ENCODE assay signal across 8 cellular contexts in genomic region chr1:74197657-74198552, GRCh38. TPM values are rescaled to one million over a fixed set of nuclear protein-coding genes. Genes with fewer than 3 reads are reported as not detected.
A peak's percentile ranks its signal among the peaks of the same experiment; 100 is the strongest.
DNase-seq lines count a peak whose midpoint lies in the region; ATAC-seq and TF ChIP-seq lines count a peak whose summit lies in the region.

FPGT (plus strand) TSS chr1:74198242; CDS start chr1:74198279, 37 bp downstream.
LRRIQ3 (minus strand) TSS chr1:74198176; CDS start chr1:74183684, 14,492 bp downstream.

- POLR2A ChIA-PET in naive thymus-derived CD4-positive, alpha-beta T cell (lab: Charles Lee): no interaction called here

- peak within 1 kb of the TSS; percentile 87 for H3K27ac Mint-ChIP-seq in activated T-helper 2 cell treated with anti-CD3 and anti-CD28 coated beads, Interferon-gamma antibody, Interleukin-2, Interleukin-4, amounts not matched to agents 10 μg/mL and 5 μg/mL and 100 μg/mL, durations not matched to agents 14 hours and 24 hours and 36 hours
- peak within 1 kb of the TSS; percentile 91 to 98 (median 96) for H3K27ac Mint-ChIP-seq in naive thymus-derived CD4-positive, alpha-beta T cell
- peak within 1 kb of the TSS; percentile 77 for H3K27ac Mint-ChIP-seq in stimulated activated memory B cell treated with anti-CD40 and anti-IgM and Interleukin-4, amounts not matched to agents 10 μg/mL and 1 μg/mL and 100 μg/mL, for 72 hours

- intact Hi-C loops in activated T-helper 2 cell treated with anti-CD3 and anti-CD28 coated beads, Interferon-gamma antibody, Interleukin-2, Interleukin-4, amounts not matched to agents 10 μg/mL and 5 μg/mL and 100 μg/mL, durations not matched to agents 14 hours and 24 hours and 36 hours (cut with micrococcal nuclease): loop anchor here (5.0 kb wide), 1 partner anchor 534 kb away; the partner anchor contains the start of genes CRYZ and TYW3
- intact Hi-C loops in naive thymus-derived CD4-positive, alpha-beta T cell (cut with micrococcal nuclease): loop anchor here (1.0 to 2.0 kb wide), 5 partner anchors 535 to 1915 kb away; partner anchors contain the start of genes ACADM (in 2 of the 2), CRYZ (in 2 of the 2), TYW3 (in 2 of the 2) and NEGR1 (in 1 of the 2)

- CTCF ChIA-PET in naive thymus-derived CD4-positive, alpha-beta T cell (lab: Charles Lee): interaction anchor here (1.2 kb wide), 1 partner anchor 536 kb away, joined by 4 read pairs; no protein-coding TSS in a partner anchor

- peaks cover 0 to 3% (median 0%) of the 10 kb centered on the region in 3 experiments for H3K36me3 ChIP-seq in naive thymus-derived CD4-positive, alpha-beta T cell (ENCODE audit: control insufficient read depth in 2 of 3, insufficient read depth in 3 of 3, low read length in 3 of 3)

- H3K27me3 ChIP-seq in naive thymus-derived CD4-positive, alpha-beta T cell (ENCODE audit: control insufficient read depth in 2 of 2, insufficient read depth in 2 of 2, low read length in 2 of 2): no peaks in the 10 kb centered on the region

- no peaks in the 10 kb centered on the region for H3K9me3 ChIP-seq in naive thymus-derived CD4-positive, alpha-beta T cell (ENCODE audit: control insufficient read depth in 2 of 3, low read length in 3 of 3)

- H3K9me3 Mint-ChIP-seq in activated T-helper 2 cell treated with anti-CD3 and anti-CD28 coated beads, Interferon-gamma antibody, Interleukin-2, Interleukin-4, amounts not matched to agents 10 μg/mL and 5 μg/mL and 100 μg/mL, durations not matched to agents 14 hours and 24 hours and 36 hours: no peaks in the 10 kb centered on the region
- no peaks in the 10 kb centered on the region for H3K9me3 Mint-ChIP-seq in naive thymus-derived CD4-positive, alpha-beta T cell
- no peaks in the 10 kb centered on the region for H3K9me3 Mint-ChIP-seq in stimulated activated memory B cell treated with anti-CD40 and anti-IgM and Interleukin-4, amounts not matched to agents 10 μg/mL and 1 μg/mL and 100 μg/mL, for 72 hours

- H3K4me3 ChIP-seq in LNCaP clone FGC (ENCODE audit: low read depth, low read length) (peak within 1 kb of the TSS; percentile 75), fibroblast of mammary gland (ENCODE audit: control insufficient read depth, low read depth, low read length) (peak within 1 kb of the TSS; percentile 87)
- peak within 1 kb of the TSS; percentile 85 for H3K4me3 ChIP-seq in naive thymus-derived CD4-positive, alpha-beta T cell (ENCODE audit: low read length)

- peaks cover 5% of the 10 kb centered on the region in 2 donors for H3K4me1 ChIP-seq in naive thymus-derived CD4-positive, alpha-beta T cell (ENCODE audit: control insufficient read depth in 2 of 2, insufficient read depth in 2 of 2, low read length in 2 of 2)

- peak; percentile 94 for DNase-seq in EL
- DNase-seq in H4 (ENCODE audit: low spot score): peak; percentile 95
- peak; percentile 68 for DNase-seq in LNCaP clone FGC (ENCODE audit: low read depth)
- DNase-seq in RPMI8226: peak; percentile 93
- peak; percentile 93 for DNase-seq in activated T-helper 2 cell treated with anti-CD3 and anti-CD28 coated beads, Interferon-gamma antibody, Interleukin-2, Interleukin-4, amounts not matched to agents 10 μg/mL and 5 μg/mL and 100 μg/mL, durations not matched to agents 14 hours and 24 hours and 36 hours (ENCODE audit: low spot score)
- DNase-seq in fibroblast of mammary gland (ENCODE audit: low read depth): peak; percentile 93
- DNase-seq in naive thymus-derived CD4-positive, alpha-beta T cell: peak; percentile 90 to 97 (median 96)

- peaks cover 6% of the 10 kb centered on the region for H3K27me3 Mint-ChIP-seq in activated T-helper 2 cell treated with anti-CD3 and anti-CD28 coated beads, Interferon-gamma antibody, Interleukin-2, Interleukin-4, amounts not matched to agents 10 μg/mL and 5 μg/mL and 100 μg/mL, durations not matched to agents 14 hours and 24 hours and 36 hours (ENCODE audit: low read depth)
- peaks cover 0 to 7% (median 0%) of the 10 kb centered on the region in 5 donors for H3K27me3 Mint-ChIP-seq in naive thymus-derived CD4-positive, alpha-beta T cell
- H3K27me3 Mint-ChIP-seq in stimulated activated memory B cell treated with anti-CD40 and anti-IgM and Interleukin-4, amounts not matched to agents 10 μg/mL and 1 μg/mL and 100 μg/mL, for 72 hours: no peaks in the 10 kb centered on the region

- H3K36me3 Mint-ChIP-seq in activated T-helper 2 cell treated with anti-CD3 and anti-CD28 coated beads, Interferon-gamma antibody, Interleukin-2, Interleukin-4, amounts not matched to agents 10 μg/mL and 5 μg/mL and 100 μg/mL, durations not matched to agents 14 hours and 24 hours and 36 hours (ENCODE audit: low read depth): peaks cover 4% of the 10 kb centered on the region
- H3K36me3 Mint-ChIP-seq in naive thymus-derived CD4-positive, alpha-beta T cell: peaks cover 0 to 20% (median 5%) of the 10 kb centered on the region in 5 donors
- no peaks in the 10 kb centered on the region for H3K36me3 Mint-ChIP-seq in stimulated activated memory B cell treated with anti-CD40 and anti-IgM and Interleukin-4, amounts not matched to agents 10 μg/mL and 1 μg/mL and 100 μg/mL, for 72 hours

- ATAC-seq in naive thymus-derived CD4-positive, alpha-beta T cell: peak; percentile 99
- ATAC-seq in stimulated activated memory B cell treated with anti-CD40 and anti-IgM and Interleukin-4, amounts not matched to agents 10 μg/mL and 1 μg/mL and 100 μg/mL, for 72 hours: peak; percentile 97

- peak within 1 kb of the TSS; percentile 84 for H3K27ac ChIP-seq in naive thymus-derived CD4-positive, alpha-beta T cell (ENCODE audit: low read depth, low read length)

- TF ChIP-seq CTCF in LNCaP clone FGC (IDR thresholded peaks at IDR 0.05; ENCODE audit: control insufficient read depth, extremely low read depth, insufficient read depth): no peak
- no peak for TF ChIP-seq CTCF in fibroblast of mammary gland (conservative IDR thresholded peaks at IDR 0.05; ENCODE audit: control insufficient read depth, insufficient read depth, low read depth, low read length)

- peaks cover 13% of the 10 kb centered on the region for H3K4me1 Mint-ChIP-seq in activated T-helper 2 cell treated with anti-CD3 and anti-CD28 coated beads, Interferon-gamma antibody, Interleukin-2, Interleukin-4, amounts not matched to agents 10 μg/mL and 5 μg/mL and 100 μg/mL, durations not matched to agents 14 hours and 24 hours and 36 hours (ENCODE audit: low read depth)
- H3K4me1 Mint-ChIP-seq in naive thymus-derived CD4-positive, alpha-beta T cell: peaks cover 16 to 39% (median 19%) of the 10 kb centered on the region in 7 donors
- H3K4me1 Mint-ChIP-seq in stimulated activated memory B cell treated with anti-CD40 and anti-IgM and Interleukin-4, amounts not matched to agents 10 μg/mL and 1 μg/mL and 100 μg/mL, for 72 hours: peaks cover 20% of the 10 kb centered on the region

- peak within 1 kb of the TSS; percentile 88 for H3K4me3 Mint-ChIP-seq in activated T-helper 2 cell treated with anti-CD3 and anti-CD28 coated beads, Interferon-gamma antibody, Interleukin-2, Interleukin-4, amounts not matched to agents 10 μg/mL and 5 μg/mL and 100 μg/mL, durations not matched to agents 14 hours and 24 hours and 36 hours (ENCODE audit: low read depth)
- H3K4me3 Mint-ChIP-seq in naive thymus-derived CD4-positive, alpha-beta T cell: peak within 1 kb of the TSS; percentile 91 to 99 (median 94)
- H3K4me3 Mint-ChIP-seq in stimulated activated memory B cell treated with anti-CD40 and anti-IgM and Interleukin-4, amounts not matched to agents 10 μg/mL and 1 μg/mL and 100 μg/mL, for 72 hours: peak within 1 kb of the TSS; percentile 85

RNA-seq across cellular contexts. Expression of gene FPGT, which starts in this region (rescaled TPM):
- total RNA-seq in H4 (2014; rRNA removed; shearing (Covaris generic)): 23.0 and 29.6 TPM in 2 replicates
- 9.2 and 11.6 TPM in 2 replicates for total RNA-seq in activated T-helper 2 cell treated with anti-CD3 and anti-CD28 coated beads, Interferon-gamma antibody, Interleukin-2, Interleukin-4, amounts not matched to agents 10 μg/mL and 5 μg/mL and 100 μg/mL, durations not matched to agents 14 hours and 24 hours and 36 hours
- total RNA-seq in naive thymus-derived CD4-positive, alpha-beta T cell: 10 to 100 TPM in 3 of 5 experiments, 1 to 10 TPM in 2; 5.6 to 17.7 (median 12.5) TPM
- polyA plus RNA-seq in naive thymus-derived CD4-positive, alpha-beta T cell: 1 to 10 TPM; 5.1 to 7.9 TPM

RNA-seq across cellular contexts. Expression of gene LRRIQ3, which starts in this region (rescaled TPM):
- 1.5 and 3.2 TPM in 2 replicates for total RNA-seq in H4 (2014; rRNA removed; shearing (Covaris generic))
- total RNA-seq in activated T-helper 2 cell treated with anti-CD3 and anti-CD28 coated beads, Interferon-gamma antibody, Interleukin-2, Interleukin-4, amounts not matched to agents 10 μg/mL and 5 μg/mL and 100 μg/mL, durations not matched to agents 14 hours and 24 hours and 36 hours: 0.46 and 0.55 TPM in 2 replicates
- 1 to 10 TPM in 2 of 5 experiments, under 1 TPM in 3; 0.32 to 1.7 (median 0.47) TPM for total RNA-seq in naive thymus-derived CD4-positive, alpha-beta T cell
- 1 to 10 TPM; 1.0 to 3.5 TPM for polyA plus RNA-seq in naive thymus-derived CD4-positive, alpha-beta T cell

Comparison
In these comparisons a context has a peak if more than half of its experiments do, and no peak if none do; other contexts are left out.
1. Peak in every context shown above with its lines: DNase-seq, ATAC-seq, H3K4me3 ChIP-seq and H3K27ac ChIP-seq.